ENCODE assay signal across 13 cellular contexts in genomic region chr18:70659026-70659726, GRCh38.
DNase-seq lines count a peak whose midpoint lies in the region; ATAC-seq, FAIRE-seq and TF ChIP-seq lines count a peak whose summit lies in the region.
"Had no signal": no experiment of that assay in that cellular context is flagged by ENCODE, and none has a peak within 500 bp of the region (broad histone marks: within the 10 kb centered on the region; RNA-seq: fewer than 3 reads in every experiment).

No MANE protein-coding gene starts in this region.

- H3K4me2 ChIP-seq in A549 (no peak overlapping the region), SK-N-SH (no peak overlapping the region)

- H3F3A ChIP-seq in SK-N-SH (replicated peaks; ENCODE audit: insufficient read depth), result no peaks in the 10 kb centered on the region

- no peaks in the 10 kb centered on the region for H3K27me3 Mint-ChIP-seq in activated T-cell treated with anti-CD3 and anti-CD28 coated beads, Interleukin-2, amount 50 U/mL, for 4 hours (ENCODE audit: low read depth)

- TF ChIP-seq POLR2A in A549 (IDR thresholded peaks at IDR 0.05; ENCODE audit: low read length), result no peak

- no peak overlapping the region for H3K27ac ChIP-seq in A549
- H3K27ac ChIP-seq in KOPT-K1 (ENCODE audit: low read depth, low read length, poor library complexity, severe bottlenecking), result peak overlapping the region; percentile 41
- no peak overlapping the region for H3K27ac ChIP-seq in left ventricle myocardium inferior (replicated peaks)
- no peak overlapping the region for H3K27ac ChIP-seq in SK-N-SH (ENCODE audit: low read depth in 2 of 2, low read length in 1 of 2)
- H3K27ac ChIP-seq: esophagus muscularis mucosa, tibial nerve had no signal

- DNase-seq in A549 (ENCODE audit: low read depth in 1 of 2, low spot score in 1 of 2) (peak in 1 of 2 experiments; percentile 6), left ventricle myocardium inferior (no peak), medulla oblongata (ENCODE audit: extremely low spot score) (no peak), NCI-H2029 (lab: John Stamatoyannopoulos, UW) (no peak), SK-N-SH (no peak)
- peak; percentile 30 for DNase-seq in activated T-cell treated with anti-CD3 and anti-CD28 coated beads, Interleukin-2, amount 50 U/mL, for 4 hours
- DNase-seq: RPMI8226 had no signal

- no peaks in the 10 kb centered on the region for H3K9me3 Mint-ChIP-seq in activated T-cell treated with anti-CD3 and anti-CD28 coated beads, Interleukin-2, amount 50 U/mL, for 4 hours

- intact Hi-C loops in left ventricle myocardium inferior (cut with micrococcal nuclease), result no loop called here

- no peaks in the 10 kb centered on the region for H3K36me3 Mint-ChIP-seq in activated T-cell treated with anti-CD3 and anti-CD28 coated beads, Interleukin-2, amount 50 U/mL, for 4 hours (ENCODE audit: insufficient read depth)
- H3K36me3 Mint-ChIP-seq: CD14-positive monocyte had no signal

- TF ChIP-seq CTCF in A549 (IDR thresholded peaks at IDR 0.05), result no peak
- TF ChIP-seq CTCF in left ventricle myocardium inferior (IDR thresholded peaks at IDR 0.05; ENCODE audit: borderline replicate concordance), result no peak
- TF ChIP-seq CTCF in SK-N-SH (IDR thresholded peaks at IDR 0.05), result no peak

- FAIRE-seq in A549 (lab: Jason Lieb, UNC), result no peak

- TF ChIP-seq EP300 in A549 (IDR thresholded peaks at IDR 0.05) (no peak), SK-N-SH (IDR thresholded peaks at IDR 0.05; ENCODE audit: borderline replicate concordance in 1 of 2, low read depth in 1 of 2, low read length in 1 of 2) (no peak)

- H3K36me3 ChIP-seq in KOPT-K1 (ENCODE audit: insufficient read depth, low read length) (no peaks in the 10 kb centered on the region), left ventricle myocardium inferior (no peaks in the 10 kb centered on the region), SK-N-SH (replicated peaks in 1 of 2; ENCODE audit: control insufficient read depth in 1 of 2, insufficient read depth in 2 of 2, low read length in 1 of 2) (no peaks in the 10 kb centered on the region)
- H3K36me3 ChIP-seq: esophagus muscularis mucosa, tibial nerve had no signal

- peaks cover 47% of the 10 kb centered on the region for H3K4me1 Mint-ChIP-seq in activated T-cell treated with anti-CD3 and anti-CD28 coated beads, Interleukin-2, amount 50 U/mL, for 4 hours (ENCODE audit: low read depth)
- H3K4me1 Mint-ChIP-seq: CD14-positive monocyte had no signal

- no peaks in the 10 kb centered on the region for H3K9me3 ChIP-seq in A549
- no peaks in the 10 kb centered on the region for H3K9me3 ChIP-seq in KOPT-K1 (ENCODE audit: insufficient read depth, low read length, poor library complexity, severe bottlenecking)
- H3K9me3 ChIP-seq in left ventricle myocardium inferior (replicated peaks), result peaks cover 9% of the 10 kb centered on the region
- no peaks in the 10 kb centered on the region for H3K9me3 ChIP-seq in SK-N-SH
- H3K9me3 ChIP-seq: esophagus muscularis mucosa, tibial nerve had no signal

- TF ChIP-seq RAD21 in A549 (conservative IDR thresholded peaks at IDR 0.05 in 1 of 2, IDR thresholded peaks at IDR 0.05 in 1 of 2) (no peak), SK-N-SH (IDR thresholded peaks at IDR 0.05; ENCODE audit: low read length) (no peak)

- H3K79me2 ChIP-seq in SK-N-SH (ENCODE audit: insufficient read depth), result no peaks in the 10 kb centered on the region

- no peak overlapping the region for H2AFZ ChIP-seq in SK-N-SH (ENCODE audit: low read depth)

- H4K20me1 ChIP-seq in SK-N-SH (ENCODE audit: insufficient read depth), result no peaks in the 10 kb centered on the region

- no peak overlapping the region for H3K4me3 ChIP-seq in A549
- peak overlapping the region; percentile 26 for H3K4me3 ChIP-seq in left ventricle myocardium inferior
- no peak overlapping the region for H3K4me3 ChIP-seq in SK-N-SH (ENCODE audit: low read depth in 2 of 2, low read length in 1 of 2)
- H3K4me3 ChIP-seq: esophagus muscularis mucosa, lung, tibial nerve had no signal

- WGBS in A549 (ENCODE audit: missing lambda C conversion rate), result 27% methylated on average over 11 of the region's 11 CpGs
- WGBS in SK-N-SH (ENCODE audit: low lambda C conversion rate), result 64% methylated on average over 11 of the region's 11 CpGs

- POLR2A ChIA-PET in A549 (lab: Yijun Ruan, JAX), result no interaction called here
- POLR2A ChIA-PET in SK-N-SH (lab: Yijun Ruan, JAX), result no interaction called here

- H3K27me3 ChIP-seq in left ventricle myocardium inferior (ENCODE audit: low read depth), result no peaks in the 10 kb centered on the region
- no peaks in the 10 kb centered on the region for H3K27me3 ChIP-seq in SK-N-SH (ENCODE audit: insufficient read depth)
- H3K27me3 ChIP-seq: esophagus muscularis mucosa, tibial nerve had no signal

- no peak overlapping the region for H3K9ac ChIP-seq in SK-N-SH

- ATAC-seq in A549, result no peak
- ATAC-seq in activated T-cell treated with anti-CD3 and anti-CD28 coated beads, Interleukin-2, amount 50 U/mL, for 4 hours, result peak; percentile 82 to 89
- no peak for ATAC-seq in GM19324 (IDR thresholded peaks at IDR 0.05; ENCODE audit: low FRiP score, unreplicated experiment)

- CTCF ChIA-PET in A549 (lab: Yijun Ruan, JAX), result no interaction called here
- CTCF ChIA-PET in SK-N-SH (lab: Yijun Ruan, JAX), result no interaction called here

- H3K4me1 ChIP-seq in A549 (no peaks in the 10 kb centered on the region), left ventricle myocardium inferior (no peaks in the 10 kb centered on the region), SK-N-SH (ENCODE audit: control insufficient read depth in 1 of 2, insufficient read depth in 2 of 2, low read depth in 1 of 2, low read length in 1 of 2) (peaks cover 0 to 8% of the 10 kb centered on the region in 2 experiments; a peak in 1 of 4 replicates)
- H3K4me1 ChIP-seq: esophagus muscularis mucosa, tibial nerve had no signal

- no peaks in the 10 kb centered on the region for H3K9me2 ChIP-seq in SK-N-SH

- peak overlapping the region; percentile 63 for H3K4me3 Mint-ChIP-seq in activated T-cell treated with anti-CD3 and anti-CD28 coated beads, Interleukin-2, amount 50 U/mL, for 4 hours
- H3K4me3 Mint-ChIP-seq: CD14-positive monocyte had no signal

TF ChIP-seq in A549, 52 proteins besides CTCF, POLR2A, EP300 and RAD21:
- peak; percentile 63; the same call in 1 of the 2 replicates for TF ChIP-seq CBX8 (IDR thresholded peaks at IDR 0.05)
- no peak for TF ChIP-seq NR3C1 (IDR thresholded peaks at IDR 0.05)
TF ChIP-seq in A549: peak in this region for 1.

TF ChIP-seq in SK-N-SH, 30 proteins besides CTCF, POLR2A, EP300 and RAD21:
- TF ChIP-seq NRF1 (IDR thresholded peaks at IDR 0.05; ENCODE audit: low read depth, low read length) (no peak), MAX (IDR thresholded peaks at IDR 0.05; ENCODE audit: low read depth) (no peak), POLR2AphosphoS5 (IDR thresholded peaks at IDR 0.05; ENCODE audit: low read depth, low read length) (no peak), SIN3A (IDR thresholded peaks at IDR 0.05; ENCODE audit: borderline replicate concordance, low read depth, low read length) (no peak), TAF1 (IDR thresholded peaks at IDR 0.05; ENCODE audit: borderline replicate concordance, low read depth, low read length) (no peak), FOSL2 (IDR thresholded peaks at IDR 0.05; ENCODE audit: borderline replicate concordance, low read depth) (no peak), JUND (IDR thresholded peaks at IDR 0.05) (no peak), USF2 (IDR thresholded peaks at IDR 0.05; ENCODE audit: borderline replicate concordance, low read depth, low read length) (no peak), IRF3 (IDR thresholded peaks at IDR 0.05; ENCODE audit: low read depth, low read length) (no peak), MEF2A (IDR thresholded peaks at IDR 0.05; ENCODE audit: borderline replicate concordance, low read depth) (no peak), MXI1 (IDR thresholded peaks at IDR 0.05; ENCODE audit: low read depth, low read length) (no peak), USF1 (IDR thresholded peaks at IDR 0.05; ENCODE audit: borderline replicate concordance, low read depth) (no peak), TEAD4 (IDR thresholded peaks at IDR 0.05; ENCODE audit: borderline replicate concordance, insufficient read depth) (no peak), EZH2phosphoT487 (IDR thresholded peaks at IDR 0.05; ENCODE audit: borderline replicate concordance, low read depth) (no peak), NFIC (IDR thresholded peaks at IDR 0.05; ENCODE audit: borderline replicate concordance) (no peak), GATA2 (CRISPR knock-in tag; IDR thresholded peaks at IDR 0.05) (no peak), RXRA (IDR thresholded peaks at IDR 0.05; ENCODE audit: borderline replicate concordance, low read depth) (no peak)

Comparison
In these comparisons a context has a peak if more than half of its experiments do, and no peak if none do; other contexts are left out.
1. ATAC-seq: peak in activated T-cell treated with anti-CD3 and anti-CD28 coated beads, Interleukin-2, amount 50 U/mL, for 4 hours (2 of 2); none in A549 (0 of 2) and GM19324 (single experiment).